In the genomic region with DNA sequence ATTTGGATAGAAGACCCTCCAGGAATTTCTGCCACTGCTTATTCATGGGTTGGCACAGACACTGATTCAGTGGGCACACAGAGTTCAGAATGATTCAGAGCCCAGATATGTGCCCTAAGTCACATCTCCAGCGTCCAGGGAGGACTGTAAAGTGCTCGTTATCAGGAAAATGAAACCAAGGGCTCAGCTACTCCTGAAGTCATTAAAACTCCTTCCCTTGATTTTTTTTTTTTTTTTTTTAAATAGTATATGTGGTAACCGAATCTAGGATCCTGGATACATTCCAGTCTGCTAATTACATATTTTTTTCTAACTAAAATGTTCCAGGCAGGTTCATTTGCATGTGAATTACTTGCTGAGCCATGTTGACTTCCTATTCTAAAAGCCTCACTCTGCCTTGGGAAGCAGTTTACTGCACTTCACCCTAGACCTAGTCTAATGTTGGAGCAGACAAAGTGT, we compare ENCODE assay signal across 11 cellular contexts. TPM values are rescaled to one million over a fixed set of nuclear protein-coding genes. Genes with fewer than 3 reads are reported as not detected.
A peak's percentile ranks its signal among the peaks of the same experiment; 100 is the strongest.
DNase-seq lines count a peak whose midpoint lies in the region; TF ChIP-seq lines count a peak whose summit lies in the region.
"Had no signal": no experiment of that assay in that cellular context is flagged by ENCODE, and none has a peak within 500 bp of the region (broad histone marks: within the 10 kb centered on the region; RNA-seq: fewer than 3 reads in every experiment).

No MANE protein-coding gene starts in this region.

- peak overlapping the region; percentile 23; the same call in 1 of the 2 replicates for H3K27ac ChIP-seq in WERI-Rb-1

- H3K27ac Mint-ChIP-seq in activated naive CD8-positive, alpha-beta T cell treated with anti-CD3 and anti-CD28 coated beads for 36 hours, result no peak overlapping the region
- no peak overlapping the region for H3K27ac Mint-ChIP-seq in nephron progenitor cell

- CTCF ChIA-PET in HEK293T (lab: Yijun Ruan, JAX), result interaction anchor here (0.6 kb wide), 1 partner anchor 451 kb away, joined by 3 read pairs; no protein-coding TSS in a partner anchor

- peaks cover 15% of the 10 kb centered on the region for H3K27me3 Mint-ChIP-seq in activated naive CD8-positive, alpha-beta T cell treated with anti-CD3 and anti-CD28 coated beads for 36 hours
- peaks cover 9% of the 10 kb centered on the region for H3K27me3 Mint-ChIP-seq in nephron progenitor cell (ENCODE audit: low read depth, poor library complexity)

- DNase-seq in A172 (ENCODE audit: low spot score) (peak; percentile 92), HEK293T (ENCODE audit: extremely low spot score) (no peak), WERI-Rb-1 (no peak), iris pigment epithelial cell (ENCODE audit: low read depth) (peak; percentile 63), nephron progenitor cell (no peak)
- no peak for DNase-seq in stimulated activated CD4-positive, alpha-beta T cell treated with anti-CD3 and anti-CD28 coated beads, Interleukin-15, amount 100 ng/mL, for 24 hours
- DNase-seq in activated naive CD8-positive, alpha-beta T cell treated with anti-CD3 and anti-CD28 coated beads for 36 hours, result no peak
- DNase-seq in stimulated activated CD8-positive, alpha-beta memory T cell treated with anti-CD3 and anti-CD28 coated beads, Interleukin-4, amount 100 ng/mL, for 48 hours, result no peak
- DNase-seq: erythroblast had no signal

- H3K36me3 ChIP-seq in WERI-Rb-1, result no peaks in the 10 kb centered on the region

- H3K36me3 Mint-ChIP-seq in activated naive CD8-positive, alpha-beta T cell treated with anti-CD3 and anti-CD28 coated beads for 36 hours, result no peaks in the 10 kb centered on the region
- no peaks in the 10 kb centered on the region for H3K36me3 Mint-ChIP-seq in nephron progenitor cell (ENCODE audit: low read depth)

- no peak for TF ChIP-seq CTCF in WERI-Rb-1 (IDR thresholded peaks at IDR 0.05; ENCODE audit: low read depth, low read length)
- TF ChIP-seq CTCF in nephron progenitor cell (IDR thresholded peaks at IDR 0.05), result no peak

- no peaks in the 10 kb centered on the region for H3K4me1 Mint-ChIP-seq in activated naive CD8-positive, alpha-beta T cell treated with anti-CD3 and anti-CD28 coated beads for 36 hours
- H3K4me1 Mint-ChIP-seq in nephron progenitor cell, result peaks cover 37% of the 10 kb centered on the region
- H3K4me1 Mint-ChIP-seq: neural crest cell had no signal

- no peak overlapping the region for H3K4me3 ChIP-seq in WERI-Rb-1 (ENCODE audit: low read depth, low read length)

- H3K4me3 Mint-ChIP-seq in activated naive CD8-positive, alpha-beta T cell treated with anti-CD3 and anti-CD28 coated beads for 36 hours, result no peak overlapping the region
- H3K4me3 Mint-ChIP-seq in nephron progenitor cell, result no peak overlapping the region
- H3K4me3 Mint-ChIP-seq: neural crest cell had no signal

- H3K27me3 ChIP-seq in WERI-Rb-1 (ENCODE audit: insufficient read depth, low read depth, severe bottlenecking), result no peaks in the 10 kb centered on the region

- POLR2A ChIA-PET in HEK293T (lab: Yijun Ruan, JAX), result no interaction called here

- no peaks in the 10 kb centered on the region for H3K9me3 ChIP-seq in WERI-Rb-1 (ENCODE audit: severe bottlenecking)

- H3K9me3 Mint-ChIP-seq in activated naive CD8-positive, alpha-beta T cell treated with anti-CD3 and anti-CD28 coated beads for 36 hours, result no peaks in the 10 kb centered on the region
- peaks cover 2% of the 10 kb centered on the region for H3K9me3 Mint-ChIP-seq in nephron progenitor cell

TF ChIP-seq in HEK293T, 16 proteins besides CTCF, POLR2A, EP300 and RAD21:
- TF ChIP-seq FOXK2 (IDR thresholded peaks at IDR 0.05) (no peak), ZNF384 (IDR thresholded peaks at IDR 0.05) (0 out of 2 replicates have a peak, but pooled peaks have one; percentile 17)

RNA-seq across cellular contexts. Expression of gene MET, which starts 34.7 kb away (rescaled TPM):
- 118 and 144 TPM in 2 replicates for total RNA-seq in A172 (2014; rRNA removed; shearing (Covaris generic))
- total RNA-seq in activated naive CD8-positive, alpha-beta T cell treated with anti-CD3 and anti-CD28 coated beads for 36 hours, result under 1 TPM; 0.58 to 0.72 TPM
- total RNA-seq: OCI-LY7 had no signal

Comparison
In these comparisons a context has a peak if more than half of its experiments do, and no peak if none do; other contexts are left out.
1. DNase-seq: peak in A172 (single experiment) and iris pigment epithelial cell (single experiment); none in HEK293T (single experiment), WERI-Rb-1 (single experiment), stimulated activated CD4-positive, alpha-beta T cell treated with anti-CD3 and anti-CD28 coated beads, Interleukin-15, amount 100 ng/mL, for 24 hours (single experiment), activated naive CD8-positive, alpha-beta T cell treated with anti-CD3 and anti-CD28 coated beads for 36 hours (single experiment), stimulated activated CD8-positive, alpha-beta memory T cell treated with anti-CD3 and anti-CD28 coated beads, Interleukin-4, amount 100 ng/mL, for 48 hours (single experiment) and nephron progenitor cell (single experiment).
2. RNA of gene MET, which starts 34.7 kb away (total RNA-seq): 118 to 144 TPM in A172; 0.58 to 0.72 TPM in activated naive CD8-positive, alpha-beta T cell treated with anti-CD3 and anti-CD28 coated beads for 36 hours; every median in the first group is over 10 times any median in the second.